In genomic region chr11:9397746-9398680, GRCh38 we compare ENCODE assay signal across 14 cellular contexts. TPM values are rescaled to one million over a fixed set of nuclear protein-coding genes. Genes with fewer than 3 reads are reported as not detected.
DNase-seq lines count a peak whose midpoint lies in the region; ATAC-seq, FAIRE-seq and TF ChIP-seq lines count a peak whose summit lies in the region.
"Had no signal": no experiment of that assay in that cellular context is flagged by ENCODE, and none has a peak within 500 bp of the region (broad histone marks: within the 10 kb centered on the region; RNA-seq: fewer than 3 reads in every experiment).

No MANE protein-coding gene starts in this region.

- RAD21 ChIA-PET in GM12878 (lab: Charles Lee; ENCODE audit: unreplicated experiment): interaction anchor here (0.6 to 1.2 kb wide), 5 partner anchors 9 to 206 kb away, joined by 3 to 7 read pairs (median 3); no protein-coding TSS in a partner anchor

- TF ChIP-seq EP300 in GM12878 (IDR thresholded peaks at IDR 0.05; ENCODE audit: borderline replicate concordance in 1 of 2, control insufficient read depth in 1 of 2, low read depth in 2 of 2, low read length in 2 of 2): no peak

- TF ChIP-seq RAD21 in GM12878 (IDR thresholded peaks at IDR 0.05; ENCODE audit: insufficient read depth, low read depth, low read length): no peak

- H3K27me3 ChIP-seq in GM12878 (replicated peaks in 1 of 2; ENCODE audit: control insufficient read depth in 2 of 2, insufficient read depth in 2 of 2, low read length in 1 of 2): no peaks in the 10 kb centered on the region
- H3K27me3 ChIP-seq: esophagus muscularis mucosa, suprapubic skin had no signal

- H3K79me2 ChIP-seq in OCI-LY7 (ENCODE audit: insufficient read depth, low read depth, low read length): peaks cover 100% of the 10 kb centered on the region
- H3K79me2 ChIP-seq in GM12878 (ENCODE audit: control insufficient read depth, insufficient read depth, low read length): peaks cover 85% of the 10 kb centered on the region

- no peak for TF ChIP-seq CTCF in OCI-LY7 (conservative IDR thresholded peaks at IDR 0.05; ENCODE audit: low read length)
- no peak for TF ChIP-seq CTCF in GM12878 (IDR thresholded peaks at IDR 0.05 in 2 of 3, conservative IDR thresholded peaks at IDR 0.05 in 1 of 3; ENCODE audit: control insufficient read depth in 2 of 3, extremely low read depth in 1 of 3, insufficient read depth in 1 of 3, low read depth in 3 of 3, low read length in 3 of 3)

- H3K27ac ChIP-seq in OCI-LY7 (ENCODE audit: low read depth, low read length, poor library complexity, severe bottlenecking) (peak overlapping the region; percentile 21), GM12878 (ENCODE audit: control insufficient read depth, insufficient read depth) (peak overlapping the region; percentile 25; the same call in 1 of the 2 replicates)
- H3K27ac ChIP-seq: suprapubic skin had no signal

- CTCF ChIA-PET in activated CD8-positive, alpha-beta memory T cell treated with anti-CD3 and anti-CD28 coated beads, Interleukin-2, amount 10 ng/mL, durations not matched to agents 7 days and 5 days (lab: Charles Lee): interaction anchor here (1.2 to 2.2 kb wide), 3 partner anchors 11 to 14 kb away, joined by 3 to 6 read pairs (median 4); partner anchors contain the start of gene IPO7
- CTCF ChIA-PET in OCI-LY7 (lab: Charles Lee; ENCODE audit: unreplicated experiment): interaction anchor here (1.1 kb wide), 1 partner anchor 8 kb away, joined by 5 read pairs; no protein-coding TSS in a partner anchor
- CTCF ChIA-PET in GM12878 (lab: Yijun Ruan, JAX): interaction anchor here (0.8 to 2.3 kb wide), 6 partner anchors 9 to 192 kb away, joined by 3 to 18 read pairs (median 4); partner anchors contain the start of gene IPO7

- no peak overlapping the region for H3K4me3 ChIP-seq in OCI-LY7 (ENCODE audit: low read depth, low read length, poor library complexity, severe bottlenecking)
- no peak overlapping the region for H3K4me3 ChIP-seq in GM12878
- H3K4me3 ChIP-seq: esophagus muscularis mucosa, suprapubic skin had no signal

- in situ Hi-C loops in GM12878 (cut with MboI): no loop called here

- H4K20me1 ChIP-seq in OCI-LY7 (ENCODE audit: insufficient read depth, low read length): peaks cover 44% of the 10 kb centered on the region
- no peaks in the 10 kb centered on the region for H4K20me1 ChIP-seq in GM12878 (ENCODE audit: control insufficient read depth, insufficient read depth)

- H3K4me1 ChIP-seq in OCI-LY7 (ENCODE audit: insufficient read depth, low read length, poor library complexity, severe bottlenecking) (peaks cover 45% of the 10 kb centered on the region), GM12878 (ENCODE audit: control insufficient read depth, insufficient read depth, low read length) (peaks cover 10% of the 10 kb centered on the region)

- intact Hi-C loops in OCI-LY7 (cut with micrococcal nuclease; ENCODE audit: unreplicated experiment) (no loop called here), GM12878 (cut with micrococcal nuclease; ENCODE audit: unreplicated experiment) (loop anchor here (5.0 kb wide), 1 partner anchor 136 kb away; no protein-coding TSS in a partner anchor)

- peak; percentile 69 for FAIRE-seq in GM12878 (lab: Jason Lieb, UNC)
- no peak for FAIRE-seq in H54 (lab: Jason Lieb, UNC)
- FAIRE-seq: colon had no signal

- POLR2A ChIA-PET in OCI-LY7 (lab: Charles Lee): interaction anchor here (0.9 to 1.8 kb wide), 3 partner anchors 13 to 85 kb away, joined by 3 to 11 read pairs (median 3); partner anchors contain the start of gene IPO7
- POLR2A ChIA-PET in GM12878 (lab: Charles Lee): interaction anchor here (0.7 to 1.8 kb wide), 3 partner anchors 12 to 86 kb away, joined by 3 to 9 read pairs (median 3); partner anchors contain the start of gene ZNF143

- no peak overlapping the region for H3K9ac ChIP-seq in GM12878 (ENCODE audit: control insufficient read depth, insufficient read depth, low read length)

- H3K27me3 Mint-ChIP-seq in activated CD8-positive, alpha-beta memory T cell treated with anti-CD3 and anti-CD28 coated beads, Interleukin-2, amount 10 ng/mL, durations not matched to agents 7 days and 5 days: no peaks in the 10 kb centered on the region

- H3K4me3 Mint-ChIP-seq in activated CD8-positive, alpha-beta memory T cell treated with anti-CD3 and anti-CD28 coated beads, Interleukin-2, amount 10 ng/mL, durations not matched to agents 7 days and 5 days: no peak overlapping the region

- peak overlapping the region; percentile 3 for H3K27ac Mint-ChIP-seq in activated CD8-positive, alpha-beta memory T cell treated with anti-CD3 and anti-CD28 coated beads, Interleukin-2, amount 10 ng/mL, durations not matched to agents 7 days and 5 days

- peaks cover 26% of the 10 kb centered on the region for H3K36me3 Mint-ChIP-seq in activated CD8-positive, alpha-beta memory T cell treated with anti-CD3 and anti-CD28 coated beads, Interleukin-2, amount 10 ng/mL, durations not matched to agents 7 days and 5 days

- H3K36me3 ChIP-seq in OCI-LY7 (ENCODE audit: insufficient read depth, low read length) (peaks cover 79% of the 10 kb centered on the region), GM12878 (ENCODE audit: control insufficient read depth in 2 of 2, insufficient read depth in 2 of 2, low read length in 1 of 2) (no peaks in the 10 kb centered on the region; a peak in 1 of 4 replicates)
- H3K36me3 ChIP-seq: esophagus muscularis mucosa, suprapubic skin had no signal

- H3K9me2 ChIP-seq in OCI-LY7 (ENCODE audit: insufficient read depth, low read length): no peaks in the 10 kb centered on the region

- no peak for ATAC-seq in activated CD8-positive, alpha-beta memory T cell treated with anti-CD3 and anti-CD28 coated beads, Interleukin-2, amount 10 ng/mL, durations not matched to agents 7 days and 5 days
- ATAC-seq in GM12878 (peak; percentile 59), HG02588 (IDR thresholded peaks at IDR 0.05; ENCODE audit: unreplicated experiment) (no peak)

- H3K4me2 ChIP-seq in OCI-LY7 (ENCODE audit: low read length) (peak overlapping the region; percentile 43; the same call in 1 of the 2 replicates), GM12878 (ENCODE audit: control insufficient read depth, insufficient read depth) (peak overlapping the region; percentile 23)

- TF ChIP-seq POLR2A in GM12878 (IDR thresholded peaks at IDR 0.05; ENCODE audit: low read depth, low read length) (no peak), H54 (IDR thresholded peaks at IDR 0.05; ENCODE audit: low read depth, low read length) (no peak)

- peaks cover 51% of the 10 kb centered on the region for H3K4me1 Mint-ChIP-seq in activated CD8-positive, alpha-beta memory T cell treated with anti-CD3 and anti-CD28 coated beads, Interleukin-2, amount 10 ng/mL, durations not matched to agents 7 days and 5 days

- no peaks in the 10 kb centered on the region for H3K9me3 Mint-ChIP-seq in activated CD8-positive, alpha-beta memory T cell treated with anti-CD3 and anti-CD28 coated beads, Interleukin-2, amount 10 ng/mL, durations not matched to agents 7 days and 5 days (ENCODE audit: low read depth)

- no peak for DNase-seq in activated CD8-positive, alpha-beta memory T cell treated with anti-CD3 and anti-CD28 coated beads, Interleukin-2, amount 10 ng/mL, durations not matched to agents 7 days and 5 days
- no peak for DNase-seq in activated CD8-positive, alpha-beta memory T cell treated with anti-CD3 and anti-CD28 coated beads, Interleukin-2, amount 50 U/mL, for 48 hours
- DNase-seq in OCI-LY7 (ENCODE audit: low spot score) (no peak), GM12878 (ENCODE audit: low read depth, low spot score) (no peak), renal cortical epithelial cell (ENCODE audit: low read depth) (peak; percentile 55), SKM-1 treated with dmso at 0.1 percent for 144 hours (lab: John Stamatoyannopoulos, UW; ENCODE audit: unreplicated experiment) (no peak), H54 (ENCODE audit: insufficient read length, low spot score) (no peak)
- DNase-seq: activated gamma-delta T cell, NCI-H1092 treated with DMSO at 0.1 percent for 48 hours, NCI-H2227 treated with DMSO at 0.1 percent for 48 hours had no signal

- H2AFZ ChIP-seq in OCI-LY7 (ENCODE audit: low read length) (no peak overlapping the region), GM12878 (ENCODE audit: control insufficient read depth, low read depth, low read length) (no peak overlapping the region)

- H3K9me3 ChIP-seq in OCI-LY7 (ENCODE audit: low read length) (no peaks in the 10 kb centered on the region), GM12878 (replicated peaks; ENCODE audit: control insufficient read depth, insufficient read depth, low read length) (no peaks in the 10 kb centered on the region)
- H3K9me3 ChIP-seq: esophagus muscularis mucosa, suprapubic skin had no signal

- 39% methylated on average over 4 of the region's 4 CpGs for whole genome bisulfite sequencing in GM12878 (ENCODE audit: insufficient coverage, insufficient replicate concordance, low lambda C conversion rate, missing lambda C conversion rate)

- SMC1A ChIA-PET in GM12878 (lab: Charles Lee; ENCODE audit: uncharacterized antibody, unreplicated experiment): interaction anchor here (0.7 to 1.4 kb wide), 12 partner anchors 11 to 384 kb away, joined by 3 to 7 read pairs (median 3); partner anchors contain the start of gene ZNF143

- BruUV-seq in OCI-LY7 (replicated peaks; lab: Mats Ljungman, UMichigan) (TSS peak; percentile 22), GM12878 (replicated peaks; lab: Mats Ljungman, UMichigan) (TSS peak; percentile 22)

TF ChIP-seq in GM12878, 131 proteins besides CTCF, POLR2A, EP300 and RAD21 (continues in another document):
- no peak for TF ChIP-seq SMAD1 (IDR thresholded peaks at IDR 0.05; ENCODE audit: low read depth, partially characterized antibody)

RNA-seq across cellular contexts. Expression of gene IPO7, which starts 13.6 kb away (rescaled TPM):
- 100 to 1,000 TPM in 1 of 2 experiments, 10 to 100 TPM in 1; 98.5 to 121 TPM for total RNA-seq in activated CD8-positive, alpha-beta memory T cell treated with anti-CD3 and anti-CD28 coated beads, Interleukin-2, amount 10 ng/mL, durations not matched to agents 7 days and 5 days
- total RNA-seq in OCI-LY7 (2014; rRNA removed; shearing (Covaris generic)): 88.3 and 120 TPM in 2 replicates
- total RNA-seq in OCI-LY7 (2022) (150 and 160 TPM in 2 replicates), GM12878 (2014; rRNA removed) (29.8 and 31.8 TPM in 2 replicates), GM12878 (2014; rRNA removed; fragmentation: Illumina TruSeq; extraction: Trizol) (44.9 and 47.5 TPM in 2 replicates), GM12878 (2021) (51.4 and 56.6 TPM in 2 replicates), renal cortical epithelial cell (129 and 159 TPM in 2 replicates)
- 128 and 198 TPM in 2 replicates for total RNA-seq in GM12878 (2013; cell fraction: nucleolus; rRNA removed)
- 7.1 TPM for polyA plus RNA-seq in GM12878 (2011; ENCODE audit: low read depth)
- polyA plus RNA-seq in GM12878 (2011; rRNA removed) (31.0 and 37.9 TPM in 2 replicates), GM12878 (2014; fragmentation: Illumina TruSeq; extraction: Trizol) (44.8 and 53.4 TPM in 2 replicates), GM12878 (2014; fragmentation: Nextera tagmentation; extraction: Ambion mirVana) (1 to 10 TPM; 9.2 to 9.9 TPM), GM12878 (2014; rRNA removed) (29.3 and 30.3 TPM in 2 replicates), GM12878 (2016; fragmentation: Nextera tagmentation; extraction: Ambion mirVana) (1 to 10 TPM; 5.0 to 5.2 TPM)
- 12.8 and 13.5 TPM in 2 replicates for polyA plus RNA-seq in GM12878 (2011; cell fraction: cytosol; rRNA removed)
- polyA plus RNA-seq in GM12878 (2011; cell fraction: nucleus; rRNA removed): 15.1 and 29.7 TPM in 2 replicates
- polyA plus RNA-seq in GM12878 (2012): 12.5 and 16.3 TPM in 2 replicates
- 34.8 and 55.7 TPM in 2 replicates for polyA minus RNA-seq in GM12878 (2011; rRNA and poly(A)+ RNA removed)
- polyA minus RNA-seq in GM12878 (2011; cell fraction: cytosol; rRNA and poly(A)+ RNA removed): 28.5 and 29.4 TPM in 2 replicates
- 23.9 and 44.7 TPM in 2 replicates for polyA minus RNA-seq in GM12878 (2011; cell fraction: nucleus; rRNA and poly(A)+ RNA removed)
